Comparison of ENCODE assay signal across 14 cellular contexts in genomic region chr11:82174610-82175009, GRCh38.
DNase-seq lines count a peak whose midpoint lies in the region; ATAC-seq, FAIRE-seq and TF ChIP-seq lines count a peak whose summit lies in the region.
"Had no signal": no experiment of that assay in that cellular context is flagged by ENCODE, and none has a peak within 500 bp of the region (broad histone marks: within the 10 kb centered on the region; RNA-seq: fewer than 3 reads in every experiment).

No MANE protein-coding gene starts in this region.

- H3K4me3 ChIP-seq in Karpas-422 (ENCODE audit: low read length) (no peak overlapping the region), GM12878 (no peak overlapping the region)

- TF ChIP-seq CTCF in GM12878 (IDR thresholded peaks at IDR 0.05 in 2 of 3, conservative IDR thresholded peaks at IDR 0.05 in 1 of 3; ENCODE audit: control insufficient read depth in 2 of 3, extremely low read depth in 1 of 3, insufficient read depth in 1 of 3, low read depth in 3 of 3, low read length in 3 of 3) (peak in 2 of 3 experiments; percentile 36 to 40; a peak in 4 of 6 replicates), progenitor cell of endocrine pancreas (IDR thresholded peaks at IDR 0.05; ENCODE audit: unreplicated experiment) (peak; percentile 42)

- no peak for FAIRE-seq in GM12878 (lab: Jason Lieb, UNC)
- FAIRE-seq: small intestine had no signal

- H3K9ac ChIP-seq in Karpas-422 (ENCODE audit: low read length) (no peak overlapping the region), GM12878 (ENCODE audit: control insufficient read depth, insufficient read depth, low read length) (no peak overlapping the region)

- no peak for TF ChIP-seq RAD21 in GM12878 (IDR thresholded peaks at IDR 0.05; ENCODE audit: insufficient read depth, low read depth, low read length)

- no peaks in the 10 kb centered on the region for H3K79me2 ChIP-seq in Karpas-422 (ENCODE audit: low read length)
- no peaks in the 10 kb centered on the region for H3K79me2 ChIP-seq in GM12878 (ENCODE audit: control insufficient read depth, insufficient read depth, low read length)

- peak; percentile 28 for DNase-seq in NCI-H82 (lab: John Stamatoyannopoulos, UW)
- no peak for DNase-seq in NCI-H82 treated with DMSO at 0.1 percent for 48 hours (lab: John Stamatoyannopoulos, UW; ENCODE audit: unreplicated experiment)
- DNase-seq in Karpas-422: peak; percentile 57
- DNase-seq in GM12878 (ENCODE audit: low read depth, low spot score): no peak
- DNase-seq in progenitor cell of endocrine pancreas (ENCODE audit: low spot score, unreplicated experiment): no peak
- DNase-seq in activated CD8-positive, alpha-beta memory T cell treated with anti-CD3 and anti-CD28 coated beads for 24 hours: no peak
- no peak for DNase-seq in NCI-H1092 treated with DMSO at 0.1 percent for 48 hours (lab: John Stamatoyannopoulos, UW)
- DNase-seq: GDM1, NCI-H524, small intestine, T-helper 9 cell had no signal

- intact Hi-C loops in GM12878 (cut with micrococcal nuclease; ENCODE audit: unreplicated experiment): no loop called here

- H3K4me2 ChIP-seq in Karpas-422 (ENCODE audit: low read depth, low read length, poor library complexity, severe bottlenecking): no peak overlapping the region
- H3K4me2 ChIP-seq in GM12878 (ENCODE audit: control insufficient read depth, insufficient read depth): no peak overlapping the region

- no peak for TF ChIP-seq EP300 in GM12878 (IDR thresholded peaks at IDR 0.05; ENCODE audit: borderline replicate concordance in 1 of 2, control insufficient read depth in 1 of 2, low read depth in 2 of 2, low read length in 2 of 2)

- H3K27ac ChIP-seq in Karpas-422 (ENCODE audit: low read length): no peak overlapping the region
- H3K27ac ChIP-seq in GM12878 (ENCODE audit: control insufficient read depth, insufficient read depth): no peak overlapping the region

- in situ Hi-C loops in GM12878 (cut with MboI): no loop called here

- no TSS peak for BruUV-seq in GM12878 (replicated peaks; lab: Mats Ljungman, UMichigan)

- CTCF ChIA-PET in GM12878 (lab: Yijun Ruan, JAX): no interaction called here

- RAD21 ChIA-PET in GM12878 (lab: Charles Lee; ENCODE audit: unreplicated experiment): no interaction called here

- no peaks in the 10 kb centered on the region for H3K4me1 ChIP-seq in Karpas-422 (ENCODE audit: low read length)
- H3K4me1 ChIP-seq in GM12878 (ENCODE audit: control insufficient read depth, insufficient read depth, low read length): no peaks in the 10 kb centered on the region

- H3K9me3 Mint-ChIP-seq in progenitor cell of endocrine pancreas (ENCODE audit: low read depth): peaks cover 3% of the 10 kb centered on the region
- H3K9me3 Mint-ChIP-seq: IgD-negative memory B cell had no signal

- no peak overlapping the region for H3K27ac Mint-ChIP-seq in progenitor cell of endocrine pancreas
- H3K27ac Mint-ChIP-seq: dendritic cell treated with granulocyte-macrophage colony-stimulating factor and Interleukin-4, amounts not matched to agents 40 ng/mL and 50 ng/mL, for 4 days; IgD-negative memory B cell had no signal

- H3K27me3 Mint-ChIP-seq in progenitor cell of endocrine pancreas: no peaks in the 10 kb centered on the region
- H3K27me3 Mint-ChIP-seq: dendritic cell treated with granulocyte-macrophage colony-stimulating factor and Interleukin-4, amounts not matched to agents 40 ng/mL and 50 ng/mL, for 4 days; IgD-negative memory B cell had no signal

- H3K36me3 ChIP-seq in Karpas-422 (ENCODE audit: insufficient read depth, low read length) (no peaks in the 10 kb centered on the region), GM12878 (ENCODE audit: control insufficient read depth in 2 of 2, insufficient read depth in 2 of 2, low read length in 1 of 2) (no peaks in the 10 kb centered on the region)

- no peaks in the 10 kb centered on the region for H4K20me1 ChIP-seq in Karpas-422 (ENCODE audit: insufficient read depth, low read depth, low read length)
- no peaks in the 10 kb centered on the region for H4K20me1 ChIP-seq in GM12878 (ENCODE audit: control insufficient read depth, insufficient read depth)

- H3K9me3 ChIP-seq in Karpas-422 (ENCODE audit: low read length) (no peaks in the 10 kb centered on the region), GM12878 (replicated peaks; ENCODE audit: control insufficient read depth, insufficient read depth, low read length) (no peaks in the 10 kb centered on the region)

- H3K9me2 ChIP-seq in Karpas-422 (replicated peaks; ENCODE audit: insufficient read depth, low read length): no peaks in the 10 kb centered on the region

- H3K27me3 ChIP-seq in Karpas-422 (ENCODE audit: low read length): no peaks in the 10 kb centered on the region
- H3K27me3 ChIP-seq in GM12878 (replicated peaks in 1 of 2; ENCODE audit: control insufficient read depth in 2 of 2, insufficient read depth in 2 of 2, low read length in 1 of 2): no peaks in the 10 kb centered on the region

- POLR2A ChIA-PET in GM12878 (lab: Charles Lee): no interaction called here

- H2AFZ ChIP-seq in Karpas-422 (ENCODE audit: low read length): no peak overlapping the region
- H2AFZ ChIP-seq in GM12878 (ENCODE audit: control insufficient read depth, low read depth, low read length): no peak overlapping the region

- WGBS in GM12878 (ENCODE audit: insufficient coverage, insufficient replicate concordance, low lambda C conversion rate, missing lambda C conversion rate): 78% methylated on average over 2 of the region's 2 CpGs

- SMC1A ChIA-PET in GM12878 (lab: Charles Lee; ENCODE audit: uncharacterized antibody, unreplicated experiment): no interaction called here

- TF ChIP-seq POLR2A in GM12878 (IDR thresholded peaks at IDR 0.05; ENCODE audit: low read depth, low read length): no peak

- no peaks in the 10 kb centered on the region for H3K36me3 Mint-ChIP-seq in progenitor cell of endocrine pancreas (ENCODE audit: insufficient read depth)
- H3K36me3 Mint-ChIP-seq: IgD-negative memory B cell had no signal

- no peak overlapping the region for H3K4me3 Mint-ChIP-seq in progenitor cell of endocrine pancreas (ENCODE audit: low read depth)
- H3K4me3 Mint-ChIP-seq: dendritic cell treated with granulocyte-macrophage colony-stimulating factor and Interleukin-4, amounts not matched to agents 40 ng/mL and 50 ng/mL, for 4 days; IgD-negative memory B cell had no signal

- H3K4me1 Mint-ChIP-seq in progenitor cell of endocrine pancreas (ENCODE audit: low read depth): peaks cover 19% of the 10 kb centered on the region
- H3K4me1 Mint-ChIP-seq: IgD-negative memory B cell had no signal

- peak; percentile 70 for ATAC-seq in GM12878
- no peak for ATAC-seq in HG02798 (IDR thresholded peaks at IDR 0.05; ENCODE audit: poor library complexity, unreplicated experiment)

TF ChIP-seq in GM12878, 131 proteins besides CTCF, POLR2A, EP300 and RAD21 (continues in another document):
- no peak for TF ChIP-seq SMC3 (IDR thresholded peaks at IDR 0.05; ENCODE audit: borderline replicate concordance, low read length)
- no peak for TF ChIP-seq HDGF (IDR thresholded peaks at IDR 0.05)
- TF ChIP-seq SREBF2 (IDR thresholded peaks at IDR 0.05; ENCODE audit: low read length): no peak
- no peak for TF ChIP-seq SKIL (IDR thresholded peaks at IDR 0.05; ENCODE audit: low read depth, poor library complexity, severe bottlenecking)
- TF ChIP-seq NFXL1 (IDR thresholded peaks at IDR 0.05; ENCODE audit: borderline replicate concordance): no peak
- no peak for TF ChIP-seq KAT2A (conservative IDR thresholded peaks at IDR 0.05; ENCODE audit: control insufficient read depth, low read depth, low read length)
- no peak for TF ChIP-seq E4F1 (IDR thresholded peaks at IDR 0.05; ENCODE audit: borderline replicate concordance, partially characterized antibody)
- no peak for TF ChIP-seq SREBF1 (IDR thresholded peaks at IDR 0.05; ENCODE audit: low read length)
- TF ChIP-seq ESRRA (IDR thresholded peaks at IDR 0.05; ENCODE audit: low read length): no peak
- TF ChIP-seq SMAD5 (IDR thresholded peaks at IDR 0.05; ENCODE audit: low read depth): no peak

Comparison
In these comparisons a context has a peak if more than half of its experiments do, and no peak if none do; other contexts are left out.
1. DNase-seq: peak in NCI-H82 (single experiment) and Karpas-422 (single experiment); none in NCI-H82 treated with DMSO at 0.1 percent for 48 hours (single experiment), GM12878 (single experiment), progenitor cell of endocrine pancreas (single experiment), activated CD8-positive, alpha-beta memory T cell treated with anti-CD3 and anti-CD28 coated beads for 24 hours (single experiment) and NCI-H1092 treated with DMSO at 0.1 percent for 48 hours (single experiment).